39 cellular contexts compared by ENCODE assay signal in genomic region chr1:26197813-26198212, GRCh38. TPM values are rescaled to one million over a fixed set of nuclear protein-coding genes. Genes with fewer than 3 reads are reported as not detected.
"Had no signal": no experiment of that assay in that cellular context is flagged by ENCODE, and none has a peak within 500 bp of the region (broad histone marks: within the 10 kb centered on the region; RNA-seq: fewer than 3 reads in every experiment).

No MANE protein-coding gene starts in this region.

- FAIRE-seq: astrocyte, bronchial epithelial cell had no signal

- ATAC-seq: activated naive CD4-positive, alpha-beta T cell treated with anti-CD3 and anti-CD28 coated beads, Interleukin-2, amount 50 U/mL, for 72 hours; activated naive CD8-positive, alpha-beta T cell treated with anti-CD3 and anti-CD28 coated beads, Interleukin-2, amount 50 U/mL, for 24 hours; activated T-cell treated with anti-CD3 and anti-CD28 coated beads, Interleukin-2, amount 50 U/mL, for 4 hours; activated T-cell treated with anti-CD3 and anti-CD28 coated beads, Interleukin-2, amount 50 U/mL, for 72 hours; activated T-helper 17 cell treated with anti-CD3 and anti-CD28 coated beads, Interleukin-2, amount 50 U/mL, for 72 hours; body of pancreas had no signal

- DNase-seq: activated effector memory CD4-positive, alpha-beta T cell treated with anti-CD3 and anti-CD28 coated beads, Interleukin-2, amount 50 U/mL, for 16 hours; activated effector memory CD4-positive, alpha-beta T cell treated with Interleukin-2 at 50 U/mL for 16 hours; activated gamma-delta T cell; activated gamma-delta T cell treated with Interleukin-2 at 50 U/mL for 16 hours; activated naive CD4-positive, alpha-beta T cell; activated naive CD4-positive, alpha-beta T cell treated with anti-CD3 and anti-CD28 coated beads for 36 hours; activated naive CD4-positive, alpha-beta T cell treated with anti-CD3 and anti-CD28 coated beads, Interleukin-2, amount 10 ng/mL, durations not matched to agents 7 days and 5 days; activated naive CD4-positive, alpha-beta T cell treated with anti-CD3 and anti-CD28 coated beads, Interleukin-2, amount 50 U/mL, for 16 hours; activated naive CD4-positive, alpha-beta T cell treated with Interleukin-2 at 50 U/mL for 16 hours; activated naive CD8-positive, alpha-beta T cell treated with anti-CD3 and anti-CD28 coated beads for 36 hours; activated naive CD8-positive, alpha-beta T cell treated with anti-CD3 and anti-CD28 coated beads, Interleukin-2, amount 10 ng/mL, durations not matched to agents 7 days and 5 days; activated naive CD8-positive, alpha-beta T cell treated with anti-CD3 and anti-CD28 coated beads, Interleukin-2, amount 50 U/mL, for 24 hours; activated T-cell treated with anti-CD3 and anti-CD28 coated beads, Interleukin-2, amount 50 U/mL, for 24 hours; activated T-cell treated with anti-CD3 and anti-CD28 coated beads, Interleukin-2, amount 50 U/mL, for 4 hours; activated T-cell treated with anti-CD3 and anti-CD28 coated beads, Interleukin-2, amount 50 U/mL, for 48 hours; activated T-cell treated with anti-CD3 and anti-CD28 coated beads, Interleukin-2, amount 50 U/mL, for 72 hours; adrenal gland; amniotic stem cell; amygdala; anterior cingulate cortex; aorta; body of pancreas; brain microvascular endothelial cell; caudate nucleus; central memory CD4-positive, alpha-beta T cell; cerebellar nuclear complex had no signal

- H3K27ac ChIP-seq: adrenal gland, ascending aorta, body of pancreas, brain microvascular endothelial cell, breast epithelium, cardiac muscle cell had no signal

- H3K27me3 ChIP-seq: adrenal gland, ascending aorta, body of pancreas, brain microvascular endothelial cell, breast epithelium, cardiac muscle cell had no signal

- H3K4me1 ChIP-seq: adrenal gland, ascending aorta, body of pancreas, breast epithelium had no signal

- H3K36me3 ChIP-seq: adrenal gland, ascending aorta, brain microvascular endothelial cell, breast epithelium, cardiac muscle cell had no signal

- H3K4me3 ChIP-seq: adrenal gland, ascending aorta, body of pancreas, breast epithelium, cardiac muscle cell had no signal

- H3K9me3 ChIP-seq: adrenal gland, ascending aorta, body of pancreas, breast epithelium had no signal

RNA-seq across cellular contexts. Expression of gene CATSPER4, which starts 7.4 kb away (rescaled TPM):
- total RNA-seq: activated naive CD4-positive, alpha-beta T cell treated with anti-CD3 and anti-CD28 coated beads for 36 hours; activated naive CD4-positive, alpha-beta T cell treated with anti-CD3 and anti-CD28 coated beads, Interleukin-2, amount 50 U/mL, for 72 hours; activated naive CD8-positive, alpha-beta T cell treated with anti-CD3 and anti-CD28 coated beads for 36 hours; activated naive CD8-positive, alpha-beta T cell treated with anti-CD3 and anti-CD28 coated beads, Interleukin-2, amount 10 ng/mL, durations not matched to agents 7 days and 5 days; activated T-cell treated with anti-CD3 and anti-CD28 coated beads, Interleukin-2, amount 50 U/mL, for 4 hours; activated T-helper 1 cell treated with anti-CD3 and anti-CD28 coated beads, Interleukin-12 subunit alpha, Interleukin-12 subunit beta, Interleukin-2, Interleukin-4 antibody, amounts not matched to agents 30 ng/mL and 10 ng/mL and 1 ng/mL, durations not matched to agents 14 hours and 24 hours and 36 hours; activated T-helper 17 cell treated with anti-CD3 and anti-CD28 coated beads, Interleukin-2, amount 50 U/mL, for 72 hours; activated T-helper 2 cell treated with anti-CD3 and anti-CD28 coated beads, Interferon-gamma antibody, Interleukin-2, Interleukin-4, amounts not matched to agents 10 μg/mL and 5 μg/mL and 100 μg/mL, durations not matched to agents 14 hours and 24 hours and 36 hours; adrenal gland; aorta; ascending aorta; astrocyte; body of pancreas; breast epithelium; cardiac muscle cell; cardiac septum; chondrocyte had no signal
- polyA plus RNA-seq: adipose tissue, adrenal gland, aorta had no signal

RNA-seq across cellular contexts. Expression of gene CNKSR1, which starts 20.5 kb away (rescaled TPM):
- total RNA-seq: ascending aorta had no signal

RNA-seq across cellular contexts. Expression of gene ZNF593OS, which starts 26.2 kb away (rescaled TPM):
- total RNA-seq: activated naive CD4-positive, alpha-beta T cell treated with anti-CD3 and anti-CD28 coated beads for 36 hours; activated naive CD4-positive, alpha-beta T cell treated with anti-CD3 and anti-CD28 coated beads, Interleukin-2, amount 50 U/mL, for 72 hours; activated naive CD8-positive, alpha-beta T cell treated with anti-CD3 and anti-CD28 coated beads for 36 hours; activated naive CD8-positive, alpha-beta T cell treated with anti-CD3 and anti-CD28 coated beads, Interleukin-2, amount 10 ng/mL, durations not matched to agents 7 days and 5 days; activated T-cell treated with anti-CD3 and anti-CD28 coated beads, Interleukin-2, amount 50 U/mL, for 4 hours; activated T-cell treated with anti-CD3 and anti-CD28 coated beads, Interleukin-2, amount 50 U/mL, for 72 hours; activated T-helper 1 cell treated with anti-CD3 and anti-CD28 coated beads, Interleukin-12 subunit alpha, Interleukin-12 subunit beta, Interleukin-2, Interleukin-4 antibody, amounts not matched to agents 30 ng/mL and 10 ng/mL and 1 ng/mL, durations not matched to agents 14 hours and 24 hours and 36 hours; activated T-helper 17 cell treated with anti-CD3 and anti-CD28 coated beads, Interleukin-2, amount 50 U/mL, for 72 hours; activated T-helper 2 cell treated with anti-CD3 and anti-CD28 coated beads, Interferon-gamma antibody, Interleukin-2, Interleukin-4, amounts not matched to agents 10 μg/mL and 5 μg/mL and 100 μg/mL, durations not matched to agents 14 hours and 24 hours and 36 hours; aorta; ascending aorta; astrocyte; body of pancreas; breast epithelium; bronchial epithelial cell; cardiac muscle cell; cardiac septum; chondrocyte had no signal

RNA-seq across cellular contexts. Expression of gene C1orf232, which starts 29.1 kb away (rescaled TPM):
- total RNA-seq: activated naive CD4-positive, alpha-beta T cell treated with anti-CD3 and anti-CD28 coated beads for 36 hours; activated naive CD4-positive, alpha-beta T cell treated with anti-CD3 and anti-CD28 coated beads, Interleukin-2, amount 50 U/mL, for 72 hours; activated naive CD8-positive, alpha-beta T cell treated with anti-CD3 and anti-CD28 coated beads for 36 hours; activated naive CD8-positive, alpha-beta T cell treated with anti-CD3 and anti-CD28 coated beads, Interleukin-2, amount 10 ng/mL, durations not matched to agents 7 days and 5 days; activated T-cell treated with anti-CD3 and anti-CD28 coated beads, Interleukin-2, amount 50 U/mL, for 4 hours; activated T-cell treated with anti-CD3 and anti-CD28 coated beads, Interleukin-2, amount 50 U/mL, for 72 hours; activated T-helper 1 cell treated with anti-CD3 and anti-CD28 coated beads, Interleukin-12 subunit alpha, Interleukin-12 subunit beta, Interleukin-2, Interleukin-4 antibody, amounts not matched to agents 30 ng/mL and 10 ng/mL and 1 ng/mL, durations not matched to agents 14 hours and 24 hours and 36 hours; activated T-helper 17 cell treated with anti-CD3 and anti-CD28 coated beads, Interleukin-2, amount 50 U/mL, for 72 hours; activated T-helper 2 cell treated with anti-CD3 and anti-CD28 coated beads, Interferon-gamma antibody, Interleukin-2, Interleukin-4, amounts not matched to agents 10 μg/mL and 5 μg/mL and 100 μg/mL, durations not matched to agents 14 hours and 24 hours and 36 hours; adrenal gland; aorta; ascending aorta; astrocyte; body of pancreas; breast epithelium; bronchial epithelial cell; cardiac muscle cell; cardiac septum; cerebellum; chondrocyte had no signal
- polyA plus RNA-seq: adipose tissue, adrenal gland, aorta, cardiac muscle cell had no signal
